ENCODE assay signal across 9 cellular contexts in genomic region chr10:123380491-123381085, GRCh38.
A peak's percentile ranks its signal among the peaks of the same experiment; 100 is the strongest.
DNase-seq lines count a peak whose midpoint lies in the region; ATAC-seq and TF ChIP-seq lines count a peak whose summit lies in the region.
"Had no signal": no experiment of that assay in that cellular context is flagged by ENCODE, and none has a peak within 500 bp of the region (broad histone marks: within the 10 kb centered on the region; RNA-seq: fewer than 3 reads in every experiment).

No MANE protein-coding gene starts in this region.

- no peaks in the 10 kb centered on the region for H4K20me1 ChIP-seq in SK-N-SH (ENCODE audit: insufficient read depth)

- no peak overlapping the region for H3K4me3 Mint-ChIP-seq in nephron progenitor cell

- POLR2A ChIA-PET in SK-N-SH (lab: Yijun Ruan, JAX), result no interaction called here

- peaks cover 14% of the 10 kb centered on the region for H3K27me3 Mint-ChIP-seq in nephron progenitor cell (ENCODE audit: low read depth, poor library complexity)

- peaks cover 35% of the 10 kb centered on the region for H3K4me1 Mint-ChIP-seq in nephron progenitor cell

- 33% methylated on average over 7 of the region's 7 CpGs for WGBS in SK-N-SH (ENCODE audit: low lambda C conversion rate)

- H3K9me3 ChIP-seq in SK-N-SH (no peaks in the 10 kb centered on the region), upper lobe of right lung (no peaks in the 10 kb centered on the region)
- no peaks in the 10 kb centered on the region for H3K9me3 ChIP-seq in effector memory CD4-positive, alpha-beta T cell (ENCODE audit: control insufficient read depth, low read length)

- H3K27ac ChIP-seq in SK-N-SH (ENCODE audit: low read depth in 2 of 2, low read length in 1 of 2), result no peak overlapping the region
- H3K27ac ChIP-seq in upper lobe of right lung, result no peak overlapping the region
- no peak overlapping the region for H3K27ac ChIP-seq in effector memory CD4-positive, alpha-beta T cell (ENCODE audit: insufficient read depth, low read length, poor library complexity, severe bottlenecking)

- H3K36me3 Mint-ChIP-seq in nephron progenitor cell (ENCODE audit: low read depth), result no peaks in the 10 kb centered on the region

- no peaks in the 10 kb centered on the region for H3K9me2 ChIP-seq in SK-N-SH

- H3K79me2 ChIP-seq in SK-N-SH (ENCODE audit: insufficient read depth), result no peaks in the 10 kb centered on the region

- H3K36me3 ChIP-seq in SK-N-SH (replicated peaks in 1 of 2; ENCODE audit: control insufficient read depth in 1 of 2, insufficient read depth in 2 of 2, low read length in 1 of 2), result no peaks in the 10 kb centered on the region
- no peaks in the 10 kb centered on the region for H3K36me3 ChIP-seq in upper lobe of right lung
- no peaks in the 10 kb centered on the region for H3K36me3 ChIP-seq in effector memory CD4-positive, alpha-beta T cell (ENCODE audit: control insufficient read depth, insufficient read depth, low read length)

- no peaks in the 10 kb centered on the region; a peak in 1 of 4 replicates for H3K4me1 ChIP-seq in SK-N-SH (ENCODE audit: control insufficient read depth in 1 of 2, insufficient read depth in 2 of 2, low read depth in 1 of 2, low read length in 1 of 2)
- no peaks in the 10 kb centered on the region for H3K4me1 ChIP-seq in upper lobe of right lung
- H3K4me1 ChIP-seq in effector memory CD4-positive, alpha-beta T cell (ENCODE audit: control insufficient read depth, insufficient read depth, low read length, poor library complexity, severe bottlenecking), result no peaks in the 10 kb centered on the region

- ATAC-seq in SK-N-SH treated with all-trans-retinoic acid at 6 μM for 48 hours, result no peak
- peak; percentile 40 for ATAC-seq in upper lobe of right lung
- no peak for ATAC-seq in HG03139 (IDR thresholded peaks at IDR 0.05; ENCODE audit: unreplicated experiment)

- H3K9ac ChIP-seq in SK-N-SH, result no peak overlapping the region

- peak; percentile 30; the same call in 1 of the 2 replicates for TF ChIP-seq CTCF in SK-N-SH (IDR thresholded peaks at IDR 0.05)
- TF ChIP-seq CTCF in epithelial cell of proximal tubule (conservative IDR thresholded peaks at IDR 0.05; ENCODE audit: low read depth, low read length), result peak; percentile 56
- peak; percentile 28 for TF ChIP-seq CTCF in upper lobe of right lung (IDR thresholded peaks at IDR 0.05)
- no peak for TF ChIP-seq CTCF in nephron progenitor cell (IDR thresholded peaks at IDR 0.05)

- CTCF ChIA-PET in SK-N-SH (lab: Yijun Ruan, JAX), result interaction anchor here (0.6 to 4.6 kb wide), 59 partner anchors 9 to 351 kb away, joined by 3 to 110 read pairs (median 4); partner anchors contain the start of gene BUB3

- no peak overlapping the region for H3K4me3 ChIP-seq in SK-N-SH (ENCODE audit: low read depth in 2 of 2, low read length in 1 of 2)
- H3K4me3 ChIP-seq in epithelial cell of proximal tubule (ENCODE audit: low read depth, low read length), result no peak overlapping the region
- no peak overlapping the region for H3K4me3 ChIP-seq in upper lobe of right lung
- H3K4me3 ChIP-seq in effector memory CD4-positive, alpha-beta T cell (ENCODE audit: insufficient read depth, low read depth, low read length, poor library complexity, severe bottlenecking), result no peak overlapping the region

- no peak overlapping the region for H3K27ac Mint-ChIP-seq in nephron progenitor cell

- TF ChIP-seq RAD21 in SK-N-SH (IDR thresholded peaks at IDR 0.05; ENCODE audit: low read length), result peak; percentile 83

- peaks cover 4% of the 10 kb centered on the region for H3K9me3 Mint-ChIP-seq in nephron progenitor cell

- intact Hi-C loops in upper lobe of right lung (cut with DNase I), result no loop called here

- no peaks in the 10 kb centered on the region for H3K27me3 ChIP-seq in SK-N-SH (ENCODE audit: insufficient read depth)
- H3K27me3 ChIP-seq in upper lobe of right lung, result no peaks in the 10 kb centered on the region
- H3K27me3 ChIP-seq in effector memory CD4-positive, alpha-beta T cell (replicated peaks; ENCODE audit: control insufficient read depth, insufficient read depth, low read length, poor library complexity, severe bottlenecking), result no peaks in the 10 kb centered on the region

- no peak overlapping the region for H2AFZ ChIP-seq in SK-N-SH (ENCODE audit: low read depth)

- DNase-seq in SK-N-SH (peak; percentile 58), NCI-H69 (lab: John Stamatoyannopoulos, UW) (peak; percentile 11), epithelial cell of proximal tubule (ENCODE audit: low read depth) (no peak), upper lobe of right lung (no peak), nephron progenitor cell (no peak)
- DNase-seq in effector memory CD4-positive, alpha-beta T cell, result no peak
- DNase-seq: activated gamma-delta T cell treated with Interleukin-2 at 50 U/mL for 16 hours had no signal

- no peak for TF ChIP-seq EP300 in SK-N-SH (IDR thresholded peaks at IDR 0.05; ENCODE audit: borderline replicate concordance in 1 of 2, low read depth in 1 of 2, low read length in 1 of 2)

- no peaks in the 10 kb centered on the region for H3F3A ChIP-seq in SK-N-SH (replicated peaks; ENCODE audit: insufficient read depth)

- no peak overlapping the region for H3K4me2 ChIP-seq in SK-N-SH

TF ChIP-seq in SK-N-SH, 30 proteins besides CTCF, POLR2A, EP300 and RAD21:
- no peak for TF ChIP-seq EZH2phosphoT487 (IDR thresholded peaks at IDR 0.05; ENCODE audit: borderline replicate concordance, low read depth)
- peak; percentile 56; the same call in 1 of the 2 replicates for TF ChIP-seq SMC3 (IDR thresholded peaks at IDR 0.05; ENCODE audit: low read depth, low read length)

TF ChIP-seq in SK-N-SH treated with all-trans-retinoic acid at 6 μM for 48 hours, 23 proteins besides CTCF, POLR2A, EP300 and RAD21:
- no peak for TF ChIP-seq ARNTL (CRISPR knock-in tag; IDR thresholded peaks at IDR 0.05; ENCODE audit: borderline replicate concordance, low read depth)
- TF ChIP-seq ISL1 (CRISPR knock-in tag; IDR thresholded peaks at IDR 0.05), result no peak
- no peak for TF ChIP-seq PATZ1 (CRISPR knock-in tag; IDR thresholded peaks at IDR 0.05; ENCODE audit: borderline replicate concordance)
- TF ChIP-seq TSHZ2 (CRISPR knock-in tag; IDR thresholded peaks at IDR 0.05), result no peak
- TF ChIP-seq ZNF8 (CRISPR knock-in tag; IDR thresholded peaks at IDR 0.05), result no peak
- TF ChIP-seq PPARA (CRISPR knock-in tag; IDR thresholded peaks at IDR 0.05; ENCODE audit: borderline replicate concordance), result no peak
- TF ChIP-seq POU6F1 (CRISPR knock-in tag; IDR thresholded peaks at IDR 0.05; ENCODE audit: borderline replicate concordance, low read depth), result no peak
- no peak for TF ChIP-seq ZNF565 (CRISPR knock-in tag; conservative IDR thresholded peaks at IDR 0.05; ENCODE audit: low read depth)
- TF ChIP-seq OSR1 (CRISPR knock-in tag; IDR thresholded peaks at IDR 0.05), result no peak

Comparison
In these comparisons a context has a peak if more than half of its experiments do, and no peak if none do; other contexts are left out.
1. DNase-seq: peak in SK-N-SH (single experiment) and NCI-H69 (single experiment); none in epithelial cell of proximal tubule (single experiment), upper lobe of right lung (single experiment), nephron progenitor cell (single experiment) and effector memory CD4-positive, alpha-beta T cell (0 of 3).